Comparison of ENCODE assay signal across 5 cellular contexts in genomic region chr13:22422712-22423111, GRCh38.
"Had no signal": no experiment of that assay in that cellular context is flagged by ENCODE, and none has a peak within 500 bp of the region (broad histone marks: within the 10 kb centered on the region; RNA-seq: fewer than 3 reads in every experiment).

No MANE protein-coding gene starts in this region.

- H2AFZ ChIP-seq: GM23338 had no signal

- H3K4me2 ChIP-seq: GM23338 had no signal

- ATAC-seq: GM23338, K562 had no signal

- H3K4me3 ChIP-seq: GM23338, K562 had no signal

- DNase-seq: H9, HCEC 1CT, IMR-90 had no signal
